21 cellular contexts compared by ENCODE assay signal in the genomic region with DNA sequence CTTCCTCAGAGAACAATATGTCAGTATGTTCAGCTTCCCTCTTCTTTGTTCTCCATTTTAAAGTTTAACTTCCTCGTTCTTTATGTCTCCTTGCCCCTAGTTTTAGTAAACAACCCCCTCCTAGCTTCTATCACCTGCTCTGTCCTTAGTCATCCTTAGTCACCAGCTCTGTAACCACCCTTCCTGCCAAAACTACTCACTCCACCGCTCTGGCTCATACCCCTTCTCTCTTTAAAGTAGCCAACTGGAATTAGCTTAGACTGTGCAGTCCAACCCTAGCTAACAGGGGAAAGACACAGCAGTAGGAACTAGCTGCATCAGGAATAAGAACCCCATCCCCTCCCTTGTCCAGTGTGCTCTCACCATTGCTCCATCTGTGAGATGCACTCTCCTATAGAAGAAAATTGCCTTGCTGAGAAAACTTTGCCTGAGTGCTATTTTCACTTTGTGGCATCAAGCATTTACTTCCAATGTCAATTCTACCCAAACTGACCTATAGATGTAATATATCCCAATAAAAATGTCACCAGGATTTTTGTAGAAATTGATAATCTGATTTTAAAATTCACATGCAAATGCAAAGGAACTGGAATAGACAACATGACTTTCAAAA.
DNase-seq lines count a peak whose midpoint lies in the region; ATAC-seq, FAIRE-seq and TF ChIP-seq lines count a peak whose summit lies in the region.
"Had no signal": no experiment of that assay in that cellular context is flagged by ENCODE, and none has a peak within 500 bp of the region (broad histone marks: within the 10 kb centered on the region; RNA-seq: fewer than 3 reads in every experiment).

No MANE protein-coding gene starts in this region.

- no peak for ATAC-seq in HG03025 (IDR thresholded peaks at IDR 0.05; ENCODE audit: low FRiP score, unreplicated experiment)
- ATAC-seq: activated CD4-positive, CD25-positive, alpha-beta regulatory T cell treated with anti-CD3 and anti-CD28 coated beads, Interleukin-2, amount 50 U/mL, for 24 hours; gastroesophageal sphincter; stimulated activated effector memory CD8-positive, alpha-beta T cell treated with anti-CD3 and anti-CD28 coated beads, Interleukin-12 subunit alpha, Interleukin-12 subunit beta, amount 100 ng/mL, for 72 hours had no signal

- H3K4me2 ChIP-seq in keratinocyte (ENCODE audit: control insufficient read depth, extremely low read depth, insufficient read depth, low read depth, low read length) = no peak overlapping the region
- H3K4me2 ChIP-seq: KMS-11 had no signal

- dilution Hi-C loops in keratinocyte (cut with MboI; ENCODE audit: extremely low pct_ligation_motif_present, low sequenced_read_pairs) = no loop called here

- peaks cover 20% of the 10 kb centered on the region for H3K4me1 ChIP-seq in keratinocyte (ENCODE audit: control insufficient read depth, extremely low read depth, insufficient read depth, low read length)
- H3K4me1 ChIP-seq: gastroesophageal sphincter had no signal

- H3K4me3 ChIP-seq in MG63 = no peak overlapping the region
- no peak overlapping the region for H3K4me3 ChIP-seq in keratinocyte (ENCODE audit: control insufficient read depth in 2 of 3, extremely low read depth in 1 of 3, insufficient read depth in 2 of 3, low read depth in 1 of 3, low read length in 3 of 3)
- H3K4me3 ChIP-seq: gastroesophageal sphincter, tibial nerve had no signal

- peak overlapping the region; percentile 31 for H3K27ac ChIP-seq in keratinocyte (ENCODE audit: control insufficient read depth, insufficient read depth, low read length)
- H3K27ac ChIP-seq: gastroesophageal sphincter, KMS-11, tibial nerve had no signal

- no peak for TF ChIP-seq CTCF in keratinocyte (optimal IDR thresholded peaks at IDR 0.05 in 1 of 3, IDR thresholded peaks at IDR 0.05 in 1 of 3, conservative IDR thresholded peaks at IDR 0.05 in 1 of 3; ENCODE audit: extremely low read depth in 1 of 3, insufficient read depth in 2 of 3, low read length in 3 of 3)

- no peaks in the 10 kb centered on the region for H3K36me3 ChIP-seq in MG63
- H3K36me3 ChIP-seq in keratinocyte (ENCODE audit: control insufficient read depth in 2 of 2, extremely low read depth in 1 of 2, insufficient read depth in 2 of 2, low read length in 2 of 2) = no peaks in the 10 kb centered on the region
- H3K36me3 ChIP-seq: gastroesophageal sphincter, tibial nerve had no signal

- no peak overlapping the region for H2AFZ ChIP-seq in keratinocyte (ENCODE audit: control insufficient read depth, low read length)

- H4K20me1 ChIP-seq in keratinocyte (ENCODE audit: control insufficient read depth, extremely low read depth, insufficient read depth, low read length) = no peaks in the 10 kb centered on the region

- DNase-seq in Daoy (ENCODE audit: low read depth) (peak; percentile 5), MG63 (peak; percentile 23), SKM-1 treated with dmso at 0.1 percent for 144 hours (lab: John Stamatoyannopoulos, UW; ENCODE audit: unreplicated experiment) (peak; percentile 29), keratinocyte (ENCODE audit: low read depth, low spot score) (no peak), COLO829 (ENCODE audit: low spot score) (no peak), T-helper 1 cell (no peak)
- DNase-seq in activated T-cell treated with anti-CD3 and anti-CD28 coated beads, Interleukin-2, amount 50 U/mL, for 1 hour = no peak
- DNase-seq: activated CD8-positive, alpha-beta memory T cell treated with anti-CD3 and anti-CD28 coated beads for 24 hours; activated naive CD8-positive, alpha-beta T cell treated with anti-CD3 and anti-CD28 coated beads for 36 hours; CD4-positive, alpha-beta T cell; H9; NCI-H1436; nucleus accumbens; retina; SIG-M5 had no signal

- H3K9me1 ChIP-seq in keratinocyte (ENCODE audit: control insufficient read depth, extremely low read depth, insufficient read depth, low read length) = no peaks in the 10 kb centered on the region

- H3K27me3 ChIP-seq in MG63 (no peaks in the 10 kb centered on the region), keratinocyte (ENCODE audit: control insufficient read depth, extremely low read depth, insufficient read depth, low read length) (no peaks in the 10 kb centered on the region)
- H3K27me3 ChIP-seq: gastroesophageal sphincter, tibial nerve had no signal

- H3K9ac ChIP-seq in keratinocyte (ENCODE audit: control insufficient read depth, extremely low read depth, insufficient read depth, low read length) = no peak overlapping the region
- H3K9ac ChIP-seq: KMS-11 had no signal

- H3K79me2 ChIP-seq in keratinocyte (ENCODE audit: control insufficient read depth, insufficient read depth, low read length) = no peaks in the 10 kb centered on the region

- H3K9me3 ChIP-seq in MG63 = peaks cover 15% of the 10 kb centered on the region
- peaks cover 4% of the 10 kb centered on the region for H3K9me3 ChIP-seq in keratinocyte (ENCODE audit: control insufficient read depth, low read depth, low read length)

- FAIRE-seq in keratinocyte (lab: Jason Lieb, UNC) = peak; percentile 51

Comparison
In these comparisons a context has a peak if more than half of its experiments do, and no peak if none do; other contexts are left out.
1. DNase-seq: peak in Daoy (single experiment), MG63 (single experiment) and SKM-1 treated with dmso at 0.1 percent for 144 hours (single experiment); none in keratinocyte (single experiment), COLO829 (single experiment), T-helper 1 cell (0 of 5) and activated T-cell treated with anti-CD3 and anti-CD28 coated beads, Interleukin-2, amount 50 U/mL, for 1 hour (single experiment).